ENCODE assay signal across 8 cellular contexts in genomic region chr5:142015781-142016533, GRCh38. TPM values are rescaled to one million over a fixed set of nuclear protein-coding genes. Genes with fewer than 3 reads are reported as not detected.
DNase-seq lines count a peak whose midpoint lies in the region; TF ChIP-seq lines count a peak whose summit lies in the region.

No MANE protein-coding gene starts in this region.

- peak; percentile 22 for DNase-seq in activated CD4-positive, alpha-beta T cell treated with anti-CD3 and anti-CD28 coated beads for 1 hour
- no peak for DNase-seq in activated CD4-positive, alpha-beta T cell treated with anti-CD3 and anti-CD28 coated beads, Interleukin-2, amount 50 U/mL, for 1 hour
- DNase-seq in Kasumi-1 (lab: John Stamatoyannopoulos, UW) = peak; percentile 97 to 98
- peak; percentile 81 for DNase-seq in activated CD8-positive, alpha-beta memory T cell treated with anti-CD3 and anti-CD28 coated beads for 24 hours
- peak; percentile 27 for DNase-seq in fibroblast of villous mesenchyme (ENCODE audit: low read depth)
- peak; percentile 26 to 49 for DNase-seq in stimulated activated CD4-positive, alpha-beta T cell treated with anti-CD3 and anti-CD28 coated beads, Interleukin-4, amount 100 ng/mL, for 48 hours (ENCODE audit: low read depth in 2 of 2)
- DNase-seq in cerebellar nuclear complex (lab: John Stamatoyannopoulos, UW) = no peak
- no peak for DNase-seq in GM19240 (ENCODE audit: insufficient read length, low spot score)

- no peak overlapping the region for H3K4me3 ChIP-seq in fibroblast of villous mesenchyme (ENCODE audit: low read depth, low read length)

- no peak for TF ChIP-seq CTCF in fibroblast of villous mesenchyme (IDR thresholded peaks at IDR 0.05; ENCODE audit: insufficient read depth, low read depth, low read length)

RNA-seq across cellular contexts. Expression of gene GNPDA1, which starts 3.1 kb away (rescaled TPM):
- 54.8 and 59.6 TPM in 2 replicates for total RNA-seq in fibroblast of villous mesenchyme

RNA-seq across cellular contexts. Expression of gene RNF14, which starts 47.1 kb away (rescaled TPM):
- 56.7 and 76.9 TPM in 2 replicates for total RNA-seq in fibroblast of villous mesenchyme

RNA-seq across cellular contexts. Expression of gene PCDH12, which starts 58.0 kb away (rescaled TPM):
- total RNA-seq in fibroblast of villous mesenchyme = under 0.01 TPM in 1 of 2 replicates, not detected in the other

Comparison
In these comparisons a context has a peak if more than half of its experiments do, and no peak if none do; other contexts are left out.
1. DNase-seq: peak in activated CD4-positive, alpha-beta T cell treated with anti-CD3 and anti-CD28 coated beads for 1 hour (single experiment), Kasumi-1 (2 of 2), activated CD8-positive, alpha-beta memory T cell treated with anti-CD3 and anti-CD28 coated beads for 24 hours (single experiment), fibroblast of villous mesenchyme (single experiment) and stimulated activated CD4-positive, alpha-beta T cell treated with anti-CD3 and anti-CD28 coated beads, Interleukin-4, amount 100 ng/mL, for 48 hours (2 of 2); none in activated CD4-positive, alpha-beta T cell treated with anti-CD3 and anti-CD28 coated beads, Interleukin-2, amount 50 U/mL, for 1 hour (single experiment), cerebellar nuclear complex (0 of 2) and GM19240 (single experiment).